Comparison of ENCODE assay signal across 1 cellular context in the genomic region with DNA sequence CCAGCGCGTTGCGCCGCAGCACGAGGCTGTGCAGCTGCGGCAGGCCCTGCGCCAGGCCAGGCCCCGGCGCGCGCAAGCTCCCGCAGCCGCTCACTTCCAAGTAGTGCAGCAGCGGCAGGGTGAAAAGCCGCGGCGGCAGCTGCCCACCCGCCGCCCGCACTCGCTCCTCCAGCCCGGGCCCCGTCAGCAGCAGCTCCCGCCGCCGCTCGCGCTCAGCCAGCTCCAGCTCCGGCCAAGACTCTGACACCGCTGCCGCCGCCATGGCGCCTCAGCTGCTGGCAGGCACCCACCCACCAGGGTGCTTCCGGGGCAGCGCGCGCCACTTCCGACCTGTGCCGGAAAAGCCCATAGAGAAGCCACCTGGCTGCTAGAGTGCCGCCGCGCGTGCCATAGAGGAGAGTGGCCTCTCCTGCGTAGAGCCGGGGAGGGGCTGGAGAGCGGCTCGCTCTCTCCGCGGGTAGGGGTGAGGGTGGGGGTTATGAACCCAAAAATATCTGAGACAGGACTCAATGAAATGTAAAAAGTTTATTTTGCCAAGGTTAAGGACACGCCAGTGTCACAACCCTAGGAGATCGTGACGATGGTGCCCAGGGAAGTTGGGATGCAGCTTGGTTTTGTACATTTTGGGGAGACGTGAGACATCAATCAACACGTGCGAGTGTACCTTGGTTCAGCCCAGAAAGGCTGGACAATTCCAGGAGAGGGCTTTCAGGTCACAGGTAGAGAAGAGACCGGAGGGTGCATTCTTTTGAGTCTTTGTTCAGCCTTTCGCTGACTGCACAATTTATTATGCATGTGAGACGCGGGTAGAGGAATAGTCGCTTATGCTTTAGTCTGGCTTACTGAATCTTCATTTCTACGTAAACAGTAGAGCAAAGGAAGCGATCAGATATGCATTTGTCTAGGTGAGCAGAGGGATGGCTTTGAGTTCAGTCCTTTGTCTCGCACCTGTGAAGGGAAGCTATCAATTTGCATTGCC.
TF ChIP-seq lines count a peak whose summit lies in the region.

A gene (minus strand): TSS at position 284 of the 979 bp plus-strand sequence. CDS start 22 bp downstream, at position 262.

TF ChIP-seq in HEK293, 187 proteins besides CTCF, POLR2A, EP300 and RAD21 (continued from another document and continues in another):
- TF ChIP-seq, protein P1, sequence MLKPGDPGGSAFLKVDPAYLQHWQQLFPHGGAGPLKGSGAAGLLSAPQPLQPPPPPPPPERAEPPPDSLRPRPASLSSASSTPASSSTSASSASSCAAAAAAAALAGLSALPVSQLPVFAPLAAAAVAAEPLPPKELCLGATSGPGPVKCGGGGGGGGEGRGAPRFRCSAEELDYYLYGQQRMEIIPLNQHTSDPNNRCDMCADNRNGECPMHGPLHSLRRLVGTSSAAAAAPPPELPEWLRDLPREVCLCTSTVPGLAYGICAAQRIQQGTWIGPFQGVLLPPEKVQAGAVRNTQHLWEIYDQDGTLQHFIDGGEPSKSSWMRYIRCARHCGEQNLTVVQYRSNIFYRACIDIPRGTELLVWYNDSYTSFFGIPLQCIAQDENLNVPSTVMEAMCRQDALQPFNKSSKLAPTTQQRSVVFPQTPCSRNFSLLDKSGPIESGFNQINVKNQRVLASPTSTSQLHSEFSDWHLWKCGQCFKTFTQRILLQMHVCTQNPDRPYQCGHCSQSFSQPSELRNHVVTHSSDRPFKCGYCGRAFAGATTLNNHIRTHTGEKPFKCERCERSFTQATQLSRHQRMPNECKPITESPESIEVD (tag by site-specific recombination; IDR thresholded peaks at IDR 0.05) = no peak
- TF ChIP-seq ZNF2 (tag by site-specific recombination; IDR thresholded peaks at IDR 0.05) (0 out of 2 replicates have a peak, but pooled peaks have one; percentile 79), SP3 (tag by site-specific recombination; IDR thresholded peaks at IDR 0.05) (peak; percentile 52), ZNF664 (tag by site-specific recombination; IDR thresholded peaks at IDR 0.05) (no peak), OSR2 (tag by site-specific recombination; IDR thresholded peaks at IDR 0.05) (no peak), MYNN (tag by site-specific recombination; IDR thresholded peaks at IDR 0.05; ENCODE audit: borderline replicate concordance) (no peak), ZNF350 (tag by site-specific recombination; IDR thresholded peaks at IDR 0.05) (no peak), ZNF548 (tag by site-specific recombination; IDR thresholded peaks at IDR 0.05) (no peak), KLF10 (tag by site-specific recombination; IDR thresholded peaks at IDR 0.05) (peak; percentile 57; the same call in 1 of the 2 replicates), ZNF24 (tag by site-specific recombination; IDR thresholded peaks at IDR 0.05) (0 out of 2 replicates have a peak, but pooled peaks have one; percentile 34), ZBTB17 (tag by site-specific recombination; IDR thresholded peaks at IDR 0.05) (peak; percentile 53; the same call in 1 of the 2 replicates), SP2 (tag by site-specific recombination; IDR thresholded peaks at IDR 0.05) (peak; percentile 92), ZNF274 (IDR thresholded peaks at IDR 0.05; ENCODE audit: low read length) (no peak), ZNF274 (tag by site-specific recombination; IDR thresholded peaks at IDR 0.05; ENCODE audit: borderline replicate concordance) (no peak), ZNF202 (tag by site-specific recombination; IDR thresholded peaks at IDR 0.05; ENCODE audit: borderline replicate concordance) (no peak), ZNF426 (tag by site-specific recombination; IDR thresholded peaks at IDR 0.05) (no peak), ZNF416 (tag by site-specific recombination; IDR thresholded peaks at IDR 0.05) (no peak)
- TF ChIP-seq, protein P2, sequence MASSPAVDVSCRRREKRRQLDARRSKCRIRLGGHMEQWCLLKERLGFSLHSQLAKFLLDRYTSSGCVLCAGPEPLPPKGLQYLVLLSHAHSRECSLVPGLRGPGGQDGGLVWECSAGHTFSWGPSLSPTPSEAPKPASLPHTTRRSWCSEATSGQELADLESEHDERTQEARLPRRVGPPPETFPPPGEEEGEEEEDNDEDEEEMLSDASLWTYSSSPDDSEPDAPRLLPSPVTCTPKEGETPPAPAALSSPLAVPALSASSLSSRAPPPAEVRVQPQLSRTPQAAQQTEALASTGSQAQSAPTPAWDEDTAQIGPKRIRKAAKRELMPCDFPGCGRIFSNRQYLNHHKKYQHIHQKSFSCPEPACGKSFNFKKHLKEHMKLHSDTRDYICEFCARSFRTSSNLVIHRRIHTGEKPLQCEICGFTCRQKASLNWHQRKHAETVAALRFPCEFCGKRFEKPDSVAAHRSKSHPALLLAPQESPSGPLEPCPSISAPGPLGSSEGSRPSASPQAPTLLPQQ (tag by site-specific recombination; IDR thresholded peaks at IDR 0.05) = peak; percentile 28; the same call in 1 of the 2 replicates
- TF ChIP-seq, protein P3, sequence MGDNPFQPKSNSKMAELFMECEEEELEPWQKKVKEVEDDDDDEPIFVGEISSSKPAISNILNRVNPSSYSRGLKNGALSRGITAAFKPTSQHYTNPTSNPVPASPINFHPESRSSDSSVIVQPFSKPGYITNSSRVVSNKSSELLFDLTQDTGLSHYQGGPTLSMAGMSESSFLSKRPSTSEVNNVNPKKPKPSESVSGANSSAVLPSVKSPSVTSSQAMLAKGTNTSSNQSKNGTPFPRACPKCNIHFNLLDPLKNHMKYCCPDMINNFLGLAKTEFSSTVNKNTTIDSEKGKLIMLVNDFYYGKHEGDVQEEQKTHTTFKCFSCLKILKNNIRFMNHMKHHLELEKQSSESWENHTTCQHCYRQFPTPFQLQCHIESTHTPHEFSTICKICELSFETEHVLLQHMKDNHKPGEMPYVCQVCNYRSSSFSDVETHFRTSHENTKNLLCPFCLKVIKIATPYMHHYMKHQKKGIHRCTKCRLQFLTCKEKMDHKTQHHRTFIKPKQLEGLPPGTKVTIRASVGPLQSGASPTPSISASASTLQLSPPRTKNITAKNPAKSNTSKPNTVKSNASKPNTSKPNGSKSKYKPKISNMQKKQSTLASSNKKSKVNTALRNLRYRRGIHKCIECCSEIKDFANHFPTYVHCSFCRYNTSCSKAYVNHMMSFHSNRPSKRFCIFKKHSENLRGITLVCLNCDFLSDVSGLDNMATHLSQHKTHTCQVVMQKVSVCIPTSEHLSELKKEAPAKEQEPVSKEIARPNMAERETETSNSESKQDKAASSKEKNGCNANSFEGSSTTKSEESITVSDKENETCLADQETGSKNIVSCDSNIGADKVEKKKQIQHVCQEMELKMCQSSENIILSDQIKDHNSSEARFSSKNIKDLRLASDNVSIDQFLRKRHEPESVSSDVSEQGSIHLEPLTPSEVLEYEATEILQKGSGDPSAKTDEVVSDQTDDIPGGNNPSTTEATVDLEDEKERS (tag by site-specific recombination; IDR thresholded peaks at IDR 0.05) = no peak
- TF ChIP-seq, protein P4, sequence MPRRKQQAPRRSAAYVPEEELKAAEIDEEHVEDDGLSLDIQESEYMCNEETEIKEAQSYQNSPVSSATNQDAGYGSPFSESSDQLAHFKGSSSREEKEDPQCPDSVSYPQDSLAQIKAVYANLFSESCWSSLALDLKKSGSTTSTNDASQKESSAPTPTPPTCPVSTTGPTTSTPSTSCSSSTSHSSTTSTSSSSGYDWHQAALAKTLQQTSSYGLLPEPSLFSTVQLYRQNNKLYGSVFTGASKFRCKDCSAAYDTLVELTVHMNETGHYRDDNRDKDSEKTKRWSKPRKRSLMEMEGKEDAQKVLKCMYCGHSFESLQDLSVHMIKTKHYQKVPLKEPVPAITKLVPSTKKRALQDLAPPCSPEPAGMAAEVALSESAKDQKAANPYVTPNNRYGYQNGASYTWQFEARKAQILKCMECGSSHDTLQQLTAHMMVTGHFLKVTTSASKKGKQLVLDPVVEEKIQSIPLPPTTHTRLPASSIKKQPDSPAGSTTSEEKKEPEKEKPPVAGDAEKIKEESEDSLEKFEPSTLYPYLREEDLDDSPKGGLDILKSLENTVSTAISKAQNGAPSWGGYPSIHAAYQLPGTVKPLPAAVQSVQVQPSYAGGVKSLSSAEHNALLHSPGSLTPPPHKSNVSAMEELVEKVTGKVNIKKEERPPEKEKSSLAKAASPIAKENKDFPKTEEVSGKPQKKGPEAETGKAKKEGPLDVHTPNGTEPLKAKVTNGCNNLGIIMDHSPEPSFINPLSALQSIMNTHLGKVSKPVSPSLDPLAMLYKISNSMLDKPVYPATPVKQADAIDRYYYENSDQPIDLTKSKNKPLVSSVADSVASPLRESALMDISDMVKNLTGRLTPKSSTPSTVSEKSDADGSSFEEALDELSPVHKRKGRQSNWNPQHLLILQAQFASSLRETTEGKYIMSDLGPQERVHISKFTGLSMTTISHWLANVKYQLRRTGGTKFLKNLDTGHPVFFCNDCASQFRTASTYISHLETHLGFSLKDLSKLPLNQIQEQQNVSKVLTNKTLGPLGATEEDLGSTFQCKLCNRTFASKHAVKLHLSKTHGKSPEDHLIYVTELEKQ (tag by site-specific recombination; IDR thresholded peaks at IDR 0.05; ENCODE audit: borderline replicate concordance) = no peak
- TF ChIP-seq, protein P5, sequence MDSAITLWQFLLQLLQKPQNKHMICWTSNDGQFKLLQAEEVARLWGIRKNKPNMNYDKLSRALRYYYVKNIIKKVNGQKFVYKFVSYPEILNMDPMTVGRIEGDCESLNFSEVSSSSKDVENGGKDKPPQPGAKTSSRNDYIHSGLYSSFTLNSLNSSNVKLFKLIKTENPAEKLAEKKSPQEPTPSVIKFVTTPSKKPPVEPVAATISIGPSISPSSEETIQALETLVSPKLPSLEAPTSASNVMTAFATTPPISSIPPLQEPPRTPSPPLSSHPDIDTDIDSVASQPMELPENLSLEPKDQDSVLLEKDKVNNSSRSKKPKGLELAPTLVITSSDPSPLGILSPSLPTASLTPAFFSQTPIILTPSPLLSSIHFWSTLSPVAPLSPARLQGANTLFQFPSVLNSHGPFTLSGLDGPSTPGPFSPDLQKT (IDR thresholded peaks at IDR 0.05; ENCODE audit: borderline replicate concordance, low read depth, low read length) = peak; percentile 25; the same call in 1 of the 2 replicates
- TF ChIP-seq, protein P6, sequence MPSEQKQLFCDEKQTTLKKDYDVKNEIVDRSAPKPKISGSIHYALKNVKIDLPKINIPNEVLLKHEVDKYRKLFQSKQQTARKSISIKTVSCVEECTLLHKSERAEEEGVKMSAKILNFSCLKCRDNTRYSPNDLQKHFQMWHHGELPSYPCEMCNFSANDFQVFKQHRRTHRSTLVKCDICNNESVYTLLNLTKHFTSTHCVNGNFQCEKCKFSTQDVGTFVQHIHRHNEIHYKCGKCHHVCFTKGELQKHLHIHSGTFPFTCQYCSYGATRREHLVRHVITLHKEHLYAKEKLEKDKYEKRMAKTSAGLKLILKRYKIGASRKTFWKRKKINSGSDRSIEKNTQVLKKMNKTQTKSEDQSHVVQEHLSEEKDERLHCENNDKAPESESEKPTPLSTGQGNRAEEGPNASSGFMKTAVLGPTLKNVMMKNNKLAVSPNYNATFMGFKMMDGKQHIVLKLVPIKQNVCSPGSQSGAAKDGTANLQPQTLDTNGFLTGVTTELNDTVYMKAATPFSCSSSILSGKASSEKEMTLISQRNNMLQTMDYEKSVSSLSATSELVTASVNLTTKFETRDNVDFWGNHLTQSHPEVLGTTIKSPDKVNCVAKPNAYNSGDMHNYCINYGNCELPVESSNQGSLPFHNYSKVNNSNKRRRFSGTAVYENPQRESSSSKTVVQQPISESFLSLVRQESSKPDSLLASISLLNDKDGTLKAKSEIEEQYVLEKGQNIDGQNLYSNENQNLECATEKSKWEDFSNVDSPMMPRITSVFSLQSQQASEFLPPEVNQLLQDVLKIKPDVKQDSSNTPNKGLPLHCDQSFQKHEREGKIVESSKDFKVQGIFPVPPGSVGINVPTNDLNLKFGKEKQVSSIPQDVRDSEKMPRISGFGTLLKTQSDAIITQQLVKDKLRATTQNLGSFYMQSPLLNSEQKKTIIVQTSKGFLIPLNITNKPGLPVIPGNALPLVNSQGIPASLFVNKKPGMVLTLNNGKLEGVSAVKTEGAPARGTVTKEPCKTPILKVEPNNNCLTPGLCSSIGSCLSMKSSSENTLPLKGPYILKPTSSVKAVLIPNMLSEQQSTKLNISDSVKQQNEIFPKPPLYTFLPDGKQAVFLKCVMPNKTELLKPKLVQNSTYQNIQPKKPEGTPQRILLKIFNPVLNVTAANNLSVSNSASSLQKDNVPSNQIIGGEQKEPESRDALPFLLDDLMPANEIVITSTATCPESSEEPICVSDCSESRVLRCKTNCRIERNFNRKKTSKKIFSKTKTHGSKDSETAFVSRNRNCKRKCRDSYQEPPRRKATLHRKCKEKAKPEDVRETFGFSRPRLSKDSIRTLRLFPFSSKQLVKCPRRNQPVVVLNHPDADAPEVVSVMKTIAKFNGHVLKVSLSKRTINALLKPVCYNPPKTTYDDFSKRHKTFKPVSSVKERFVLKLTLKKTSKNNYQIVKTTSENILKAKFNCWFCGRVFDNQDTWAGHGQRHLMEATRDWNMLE (tag by site-specific recombination; conservative IDR thresholded peaks at IDR 0.05; ENCODE audit: low read depth) = peak; percentile 99
- TF ChIP-seq, protein P7, sequence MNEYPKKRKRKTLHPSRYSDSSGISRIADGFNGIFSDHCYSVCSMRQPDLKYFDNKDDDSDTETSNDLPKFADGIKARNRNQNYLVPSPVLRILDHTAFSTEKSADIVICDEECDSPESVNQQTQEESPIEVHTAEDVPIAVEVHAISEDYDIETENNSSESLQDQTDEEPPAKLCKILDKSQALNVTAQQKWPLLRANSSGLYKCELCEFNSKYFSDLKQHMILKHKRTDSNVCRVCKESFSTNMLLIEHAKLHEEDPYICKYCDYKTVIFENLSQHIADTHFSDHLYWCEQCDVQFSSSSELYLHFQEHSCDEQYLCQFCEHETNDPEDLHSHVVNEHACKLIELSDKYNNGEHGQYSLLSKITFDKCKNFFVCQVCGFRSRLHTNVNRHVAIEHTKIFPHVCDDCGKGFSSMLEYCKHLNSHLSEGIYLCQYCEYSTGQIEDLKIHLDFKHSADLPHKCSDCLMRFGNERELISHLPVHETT (tag by site-specific recombination; IDR thresholded peaks at IDR 0.05) = peak; percentile 89; the same call in 1 of the 2 replicates
- TF ChIP-seq, protein P8, sequence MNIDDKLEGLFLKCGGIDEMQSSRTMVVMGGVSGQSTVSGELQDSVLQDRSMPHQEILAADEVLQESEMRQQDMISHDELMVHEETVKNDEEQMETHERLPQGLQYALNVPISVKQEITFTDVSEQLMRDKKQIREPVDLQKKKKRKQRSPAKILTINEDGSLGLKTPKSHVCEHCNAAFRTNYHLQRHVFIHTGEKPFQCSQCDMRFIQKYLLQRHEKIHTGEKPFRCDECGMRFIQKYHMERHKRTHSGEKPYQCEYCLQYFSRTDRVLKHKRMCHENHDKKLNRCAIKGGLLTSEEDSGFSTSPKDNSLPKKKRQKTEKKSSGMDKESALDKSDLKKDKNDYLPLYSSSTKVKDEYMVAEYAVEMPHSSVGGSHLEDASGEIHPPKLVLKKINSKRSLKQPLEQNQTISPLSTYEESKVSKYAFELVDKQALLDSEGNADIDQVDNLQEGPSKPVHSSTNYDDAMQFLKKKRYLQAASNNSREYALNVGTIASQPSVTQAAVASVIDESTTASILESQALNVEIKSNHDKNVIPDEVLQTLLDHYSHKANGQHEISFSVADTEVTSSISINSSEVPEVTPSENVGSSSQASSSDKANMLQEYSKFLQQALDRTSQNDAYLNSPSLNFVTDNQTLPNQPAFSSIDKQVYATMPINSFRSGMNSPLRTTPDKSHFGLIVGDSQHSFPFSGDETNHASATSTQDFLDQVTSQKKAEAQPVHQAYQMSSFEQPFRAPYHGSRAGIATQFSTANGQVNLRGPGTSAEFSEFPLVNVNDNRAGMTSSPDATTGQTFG (tag by site-specific recombination; IDR thresholded peaks at IDR 0.05; ENCODE audit: borderline replicate concordance) = no peak
